In genomic region chr16:30656974-30657865, GRCh38 we compare ENCODE assay signal across 8 cellular contexts. TPM values are rescaled to one million over a fixed set of nuclear protein-coding genes. Genes with fewer than 3 reads are reported as not detected.
A peak's percentile ranks its signal among the peaks of the same experiment; 100 is the strongest.
DNase-seq lines count a peak whose midpoint lies in the region; ATAC-seq and TF ChIP-seq lines count a peak whose summit lies in the region.

No MANE protein-coding gene starts in this region.

- no peaks in the 10 kb centered on the region for H3K9me3 Mint-ChIP-seq in naive B cell

- no peaks in the 10 kb centered on the region for H3K4me1 ChIP-seq in aorta (ENCODE audit: control insufficient read depth in 1 of 2, insufficient read depth in 2 of 2, low read length in 2 of 2)

- TF ChIP-seq POLR2A in NB4 (IDR thresholded peaks at IDR 0.05; ENCODE audit: extremely low read depth, insufficient read length) = no peak

- intact Hi-C loops in aorta (cut with DNase I) = loop anchor here (5.0 to 10.0 kb wide), 3 partner anchors 35 to 282 kb away; partner anchors contain the start of genes MYL11 (in 1 of the 2), SEPHS2 (in 1 of the 2) and TBC1D10B (in 1 of the 2)

- peak overlapping the region; percentile 69 for H3K4me3 ChIP-seq in NB4 (ENCODE audit: low read depth, low read length)
- H3K4me3 ChIP-seq in choroid plexus epithelial cell (ENCODE audit: low read depth, low read length) = peak overlapping the region; percentile 56
- H3K4me3 ChIP-seq in aorta (ENCODE audit: low read length in 2 of 2) = no peak overlapping the region

- H3K4me1 Mint-ChIP-seq in naive B cell = peaks cover 33 to 54% (median 35%) of the 10 kb centered on the region in 3 donors

- TF ChIP-seq CTCF in GM10266 (IDR thresholded peaks at IDR 0.05; ENCODE audit: control insufficient read depth, insufficient read depth, low read depth, missing control alignments) (no peak), NB4 (IDR thresholded peaks at IDR 0.05; ENCODE audit: low read depth, low read length) (no peak), choroid plexus epithelial cell (conservative IDR thresholded peaks at IDR 0.05; ENCODE audit: low read depth, low read length) (no peak)

- no peaks in the 10 kb centered on the region for H3K27me3 ChIP-seq in aorta (ENCODE audit: control insufficient read depth in 1 of 2, insufficient read depth in 2 of 2, low read length in 1 of 2)

- H3K9me3 ChIP-seq in aorta (ENCODE audit: control insufficient read depth, low read length) = no peaks in the 10 kb centered on the region

- peaks cover 0 to 10% of the 10 kb centered on the region in 2 donors for H3K36me3 ChIP-seq in aorta (ENCODE audit: control insufficient read depth in 1 of 2, insufficient read depth in 2 of 2, low read length in 1 of 2)

- WGBS in aorta, 2 donors = 29 to 30% methylated on average over 32 of the region's 32 CpGs

- peaks cover 5 to 26% of the 10 kb centered on the region in 2 donors for H3K36me3 Mint-ChIP-seq in naive B cell

- ATAC-seq in naive B cell (ENCODE audit: low read depth in 2 of 2) (no peak), aorta (ENCODE audit: low FRiP score) (no peak), left lobe of liver (no peak)

- no peaks in the 10 kb centered on the region for H3K27me3 Mint-ChIP-seq in naive B cell

- H3K27ac ChIP-seq in aorta (ENCODE audit: low read depth in 1 of 2, low read length in 2 of 2) = peak overlapping the region in 1 of 2 donors; percentile 68

- DNase-seq in GM10266 (ENCODE audit: extremely low spot score) (peak; percentile 3), NB4 (ENCODE audit: low read depth) (no peak), choroid plexus epithelial cell (ENCODE audit: low read depth) (no peak), naive B cell (no peak), SW480 (ENCODE audit: low spot score) (no peak), aorta (no peak), left lobe of liver (ENCODE audit: low spot score) (no peak)
- DNase-seq in activated CD8-positive, alpha-beta memory T cell treated with anti-CD3 and anti-CD28 coated beads for 24 hours = no peak

- peak overlapping the region; percentile 79 to 99 (median 94) for H3K27ac Mint-ChIP-seq in naive B cell

- peak overlapping the region; percentile 84 to 100 (median 91) for H3K4me3 Mint-ChIP-seq in naive B cell

RNA-seq across cellular contexts. Expression of gene FBRS, which starts 1.0 kb away (rescaled TPM):
- polyA plus RNA-seq in naive B cell (ENCODE audit: low read depth in 6 of 6) = 1 to 10 TPM in 5 of 6 donors, under 1 TPM in 1; 0.88 to 9.0 (median 4.2) TPM
- total RNA-seq in aorta = 10 to 100 TPM; 52.7 to 56.0 TPM
- polyA plus RNA-seq in aorta = 10 to 100 TPM; 15.3 to 47.2 TPM
- total RNA-seq in left lobe of liver = 22.7 TPM

RNA-seq across cellular contexts. Expression of gene PRR14, which starts 6.5 kb away (rescaled TPM):
- polyA plus RNA-seq in naive B cell (ENCODE audit: low read depth in 6 of 6) = 10 to 100 TPM; 11.6 to 40.9 (median 17.8) TPM
- 10 to 100 TPM; 50.5 to 53.4 TPM for total RNA-seq in aorta
- polyA plus RNA-seq in aorta = 100 to 1,000 TPM in 1 of 2 donors, 10 to 100 TPM in 1; 28.2 to 217 TPM
- 24.2 TPM for total RNA-seq in left lobe of liver

RNA-seq across cellular contexts. Expression of gene SRCAP, which starts 41.8 kb away (rescaled TPM):
- polyA plus RNA-seq in naive B cell (ENCODE audit: low read depth in 6 of 6) (10 to 100 TPM in 5 of 6 donors, not detected in 1; 11.9 to 41.5 (median 14.8) TPM), aorta (10 to 100 TPM in 1 of 2 donors, 1 to 10 TPM in 1; 7.1 to 14.8 TPM)
- total RNA-seq in aorta (10 to 100 TPM; 55.0 to 66.2 TPM), left lobe of liver (27.7 TPM)

RNA-seq across cellular contexts. Expression of gene ZNF689, which starts 47.0 kb away (rescaled TPM):
- polyA plus RNA-seq in naive B cell (ENCODE audit: low read depth in 6 of 6) = 10 to 100 TPM in 4 of 6 donors, 1 to 10 TPM in 2; 6.1 to 12.8 (median 10.5) TPM
- total RNA-seq in aorta = 1 to 10 TPM; 5.7 to 7.1 TPM
- 1 to 10 TPM; 2.9 to 3.3 TPM for polyA plus RNA-seq in aorta
- 4.9 TPM for total RNA-seq in left lobe of liver

Comparison
In these comparisons a context has a peak if more than half of its experiments do, and no peak if none do; other contexts are left out.
1. H3K4me3 ChIP-seq: peak in NB4 (single experiment) and choroid plexus epithelial cell (single experiment); none in aorta (0 of 2).